23 cellular contexts compared by ENCODE assay signal in the genomic region with DNA sequence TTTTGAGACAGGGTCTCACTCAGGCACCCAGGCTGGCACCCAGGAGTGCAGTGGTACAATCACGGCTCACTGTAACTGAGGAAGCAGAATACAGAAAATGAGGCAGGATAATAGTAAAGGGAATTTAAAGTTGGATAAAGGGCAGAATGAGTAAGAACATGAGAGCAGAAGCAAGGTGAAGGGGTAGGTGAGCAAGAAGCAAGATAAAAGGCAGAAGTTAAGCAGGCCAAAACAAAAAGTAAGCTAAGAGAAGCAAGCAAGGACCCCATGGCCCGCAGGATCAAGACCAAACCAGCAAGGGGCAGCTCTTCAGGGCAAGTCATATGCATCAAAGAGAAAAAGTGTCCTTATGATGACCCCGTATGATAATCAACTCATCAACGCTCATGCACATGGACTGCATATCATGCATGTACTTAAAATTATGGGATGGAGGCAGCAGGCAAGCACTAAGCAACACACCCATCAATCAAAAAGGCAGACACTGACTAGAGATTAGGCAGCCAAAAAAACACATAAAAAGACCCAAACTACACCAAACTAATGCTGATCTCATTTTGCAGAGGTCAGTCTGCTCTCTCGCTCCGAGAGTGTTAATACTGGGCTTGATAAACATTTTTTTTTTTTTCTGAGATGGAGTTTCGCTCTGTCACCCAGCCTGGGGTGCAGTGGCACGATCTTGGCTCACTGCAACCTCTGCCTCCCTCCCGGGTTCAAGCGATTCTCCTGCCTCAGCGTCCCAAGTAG. TPM values are rescaled to one million over a fixed set of nuclear protein-coding genes. Genes with fewer than 3 reads are reported as not detected.
"Had no signal": no experiment of that assay in that cellular context is flagged by ENCODE, and none has a peak within 500 bp of the region (broad histone marks: within the 10 kb centered on the region; RNA-seq: fewer than 3 reads in every experiment).

No MANE protein-coding gene starts in this region.

- H3K4me3 ChIP-seq: ascending aorta, breast epithelium, coronary artery, gastroesophageal sphincter, heart left ventricle, pancreas, sigmoid colon, stomach had no signal

- H3K27me3 Mint-ChIP-seq: activated CD4-positive, alpha-beta T cell treated with anti-CD3 and anti-CD28 coated beads, Interleukin-2, amount 10 ng/mL, durations not matched to agents 24 days and 14 days; activated CD8-positive, alpha-beta T cell treated with anti-CD3 and anti-CD28 coated beads for 36 hours; activated T-cell treated with anti-CD3 and anti-CD28 coated beads, Interleukin-2, amount 50 U/mL, for 24 hours; memory B cell; naive thymus-derived CD4-positive, alpha-beta T cell; type B pancreatic cell had no signal

- H3K9me3 ChIP-seq: ascending aorta, breast epithelium, gastroesophageal sphincter, heart left ventricle, pancreas, sigmoid colon, stomach had no signal

- H3K4me1 ChIP-seq: ascending aorta, breast epithelium, gastroesophageal sphincter, heart left ventricle, pancreas, sigmoid colon, stomach had no signal

- DNase-seq: activated CD4-positive, alpha-beta T cell treated with anti-CD3 and anti-CD28 coated beads, Interleukin-2, amount 10 ng/mL, durations not matched to agents 24 days and 14 days; activated CD8-positive, alpha-beta T cell treated with anti-CD3 and anti-CD28 coated beads for 36 hours; activated naive CD4-positive, alpha-beta T cell treated with anti-CD3 and anti-CD28 coated beads for 36 hours; activated T-cell treated with anti-CD3 and anti-CD28 coated beads, Interleukin-2, amount 50 U/mL, for 24 hours; effector CD4-positive, alpha-beta T cell; heart left ventricle; immature natural killer cell; naive thymus-derived CD4-positive, alpha-beta T cell; pancreas; sigmoid colon; stimulated activated CD4-positive, alpha-beta T cell treated with anti-CD3 and anti-CD28 coated beads, Interleukin-4, amount 100 ng/mL, for 24 hours; stomach; T-helper 2 cell had no signal

- H3K27me3 ChIP-seq: ascending aorta, breast epithelium, gastroesophageal sphincter, heart left ventricle, pancreas, sigmoid colon, stomach had no signal

- H3K27ac ChIP-seq: ascending aorta, breast epithelium, coronary artery, gastroesophageal sphincter, heart left ventricle, pancreas, sigmoid colon, stomach had no signal

- H3K36me3 ChIP-seq: ascending aorta, breast epithelium, gastroesophageal sphincter, pancreas had no signal

- H3K9me3 Mint-ChIP-seq: activated CD4-positive, alpha-beta T cell treated with anti-CD3 and anti-CD28 coated beads, Interleukin-2, amount 10 ng/mL, durations not matched to agents 24 days and 14 days; activated CD8-positive, alpha-beta T cell treated with anti-CD3 and anti-CD28 coated beads for 36 hours; activated naive CD4-positive, alpha-beta T cell treated with anti-CD3 and anti-CD28 coated beads for 36 hours; activated T-cell treated with anti-CD3 and anti-CD28 coated beads, Interleukin-2, amount 50 U/mL, for 24 hours; memory B cell; naive thymus-derived CD4-positive, alpha-beta T cell; stimulated activated effector memory CD8-positive, alpha-beta T cell treated with anti-CD3 and anti-CD28 coated beads, Interleukin-12 subunit alpha, Interleukin-12 subunit beta, amount 100 ng/mL, for 72 hours; type B pancreatic cell had no signal

- H3K4me1 Mint-ChIP-seq: immature natural killer cell; stimulated activated effector memory CD8-positive, alpha-beta T cell treated with anti-CD3 and anti-CD28 coated beads, Interleukin-12 subunit alpha, Interleukin-12 subunit beta, amount 100 ng/mL, for 72 hours had no signal

- H3K27ac Mint-ChIP-seq: activated CD4-positive, alpha-beta T cell treated with anti-CD3 and anti-CD28 coated beads, Interleukin-2, amount 10 ng/mL, durations not matched to agents 24 days and 14 days; activated CD8-positive, alpha-beta T cell treated with anti-CD3 and anti-CD28 coated beads for 36 hours; activated naive CD4-positive, alpha-beta T cell treated with anti-CD3 and anti-CD28 coated beads for 36 hours; activated T-cell treated with anti-CD3 and anti-CD28 coated beads, Interleukin-2, amount 50 U/mL, for 24 hours; immature natural killer cell; memory B cell; stimulated activated effector memory CD8-positive, alpha-beta T cell treated with anti-CD3 and anti-CD28 coated beads, Interleukin-12 subunit alpha, Interleukin-12 subunit beta, amount 100 ng/mL, for 72 hours; type B pancreatic cell had no signal

- H3K4me3 Mint-ChIP-seq: activated CD4-positive, alpha-beta T cell treated with anti-CD3 and anti-CD28 coated beads, Interleukin-2, amount 10 ng/mL, durations not matched to agents 24 days and 14 days; activated CD8-positive, alpha-beta T cell treated with anti-CD3 and anti-CD28 coated beads for 36 hours; activated naive CD4-positive, alpha-beta T cell treated with anti-CD3 and anti-CD28 coated beads for 36 hours; activated T-cell treated with anti-CD3 and anti-CD28 coated beads, Interleukin-2, amount 50 U/mL, for 24 hours; immature natural killer cell; memory B cell; naive thymus-derived CD4-positive, alpha-beta T cell; stimulated activated effector memory CD8-positive, alpha-beta T cell treated with anti-CD3 and anti-CD28 coated beads, Interleukin-12 subunit alpha, Interleukin-12 subunit beta, amount 100 ng/mL, for 72 hours; type B pancreatic cell had no signal

- ATAC-seq: activated CD8-positive, alpha-beta T cell treated with anti-CD3 and anti-CD28 coated beads for 36 hours; esophagus mucosa; gastroesophageal sphincter; heart left ventricle; naive thymus-derived CD4-positive, alpha-beta T cell; pancreas; stimulated activated effector memory CD8-positive, alpha-beta T cell treated with anti-CD3 and anti-CD28 coated beads, Interleukin-12 subunit alpha, Interleukin-12 subunit beta, amount 100 ng/mL, for 72 hours had no signal

RNA-seq across cellular contexts. Expression of gene MIP, which starts 16.9 kb away (rescaled TPM):
- total RNA-seq: activated CD4-positive, alpha-beta T cell treated with anti-CD3 and anti-CD28 coated beads, Interleukin-2, amount 10 ng/mL, durations not matched to agents 24 days and 14 days; activated CD8-positive, alpha-beta T cell treated with anti-CD3 and anti-CD28 coated beads for 36 hours; activated naive CD4-positive, alpha-beta T cell treated with anti-CD3 and anti-CD28 coated beads for 36 hours; ascending aorta; breast epithelium; esophagus mucosa; gastroesophageal sphincter; mucosa of gallbladder; naive thymus-derived CD4-positive, alpha-beta T cell; pancreas; sigmoid colon; stomach; temporal lobe had no signal
- polyA plus RNA-seq: heart left ventricle; naive thymus-derived CD4-positive, alpha-beta T cell; pancreas; stomach had no signal

RNA-seq across cellular contexts. Expression of gene GLS2, which starts 50.4 kb away (rescaled TPM):
- total RNA-seq: ascending aorta had no signal
